In genomic region chr11:1260023-1260501, GRCh38 we compare ENCODE assay signal across 9 cellular contexts. TPM values are rescaled to one million over a fixed set of nuclear protein-coding genes. Genes with fewer than 3 reads are reported as not detected.
DNase-seq lines count a peak whose midpoint lies in the region; ATAC-seq, FAIRE-seq and TF ChIP-seq lines count a peak whose summit lies in the region.
"Had no signal": no experiment of that assay in that cellular context is flagged by ENCODE, and none has a peak within 500 bp of the region (broad histone marks: within the 10 kb centered on the region; RNA-seq: fewer than 3 reads in every experiment).

No MANE protein-coding gene starts in this region.

- no peak for TF ChIP-seq EP300 in H1 (IDR thresholded peaks at IDR 0.05; ENCODE audit: borderline replicate concordance in 1 of 2, low read depth in 2 of 2, low read length in 2 of 2)

- H3K9ac ChIP-seq in H1 (replicated peaks in 1 of 4; ENCODE audit: extremely low read depth in 1 of 4, low read depth in 3 of 4, low read length in 3 of 4) = no peak overlapping the region

- H2BK12ac ChIP-seq in H1 (ENCODE audit: low read depth, low read length) = 0 out of 2 replicates have a peak overlapping the region, but pooled peaks have one; percentile 7

- H4K20me1 ChIP-seq in H1 (replicated peaks in 1 of 2; ENCODE audit: control insufficient read depth in 1 of 2, insufficient read depth in 2 of 2, low read length in 2 of 2) = no peaks in the 10 kb centered on the region

- no peak overlapping the region for H2BK120ac ChIP-seq in H1 (replicated peaks; ENCODE audit: low read depth, low read length)

- CTCF ChIA-PET in H1 (lab: Charles Lee; ENCODE audit: partially characterized antibody) = no interaction called here

- H4K8ac ChIP-seq in H1 (ENCODE audit: extremely low read depth, insufficient read depth, low read length) = peak overlapping the region; percentile 79; the same call in 1 of the 2 replicates

- TF ChIP-seq CTCF in H1 (IDR thresholded peaks at IDR 0.05; ENCODE audit: control extremely low read depth in 1 of 3, insufficient read depth in 1 of 3, low read depth in 1 of 3, low read length in 3 of 3) (no peak), tibial artery (IDR thresholded peaks at IDR 0.05) (no peak)

- no peak overlapping the region for H2AK5ac ChIP-seq in H1 (ENCODE audit: low read depth, low read length)

- DNase-seq in HCEC 1CT (peak; percentile 30), H1 (ENCODE audit: low read depth in 1 of 2, low spot score in 2 of 2) (no peak), tibial artery (no peak), NCI-H1694 (lab: John Stamatoyannopoulos, UW) (no peak)
- DNase-seq in stimulated activated CD4-positive, alpha-beta T cell treated with anti-CD3 and anti-CD28 coated beads, Interleukin-4, amount 100 ng/mL, for 1 hour = peak; percentile 42

- H3K56ac ChIP-seq in H1 (replicated peaks; ENCODE audit: insufficient read length, low read depth, low read length) = no peak overlapping the region

- H3K9me3 ChIP-seq in H1 (ENCODE audit: insufficient read depth in 2 of 2, low read depth in 1 of 2, low read length in 1 of 2) = no peaks in the 10 kb centered on the region
- no peaks in the 10 kb centered on the region for H3K9me3 ChIP-seq in tibial artery

- no peak overlapping the region for H2BK20ac ChIP-seq in H1 (ENCODE audit: low read length)

- FAIRE-seq in H1 (lab: Jason Lieb, UNC) = no peak

- H2BK5ac ChIP-seq in H1 (ENCODE audit: low read depth, low read length) = no peak overlapping the region

- no peak overlapping the region for H4K5ac ChIP-seq in H1 (ENCODE audit: insufficient read length, low read depth, low read length)

- H3K4me3 ChIP-seq in H1 (ENCODE audit: extremely low read depth in 1 of 4, insufficient read depth in 2 of 4, low read depth in 3 of 4, low read length in 4 of 4) = no peak overlapping the region
- H3K4me3 ChIP-seq in tibial artery = no peak overlapping the region

- H4K91ac ChIP-seq in H1 (replicated peaks; ENCODE audit: insufficient read length, low read length) = no peak overlapping the region

- no peak overlapping the region for H3K4ac ChIP-seq in H1 (replicated peaks; ENCODE audit: insufficient read length, low read depth, low read length)

- WGBS in H1 (ENCODE audit: extremely low coverage in 1 of 2, insufficient coverage in 1 of 2, insufficient read length in 1 of 2, insufficient replicate concordance in 2 of 2, low coverage in 1 of 2, low lambda C conversion rate in 2 of 2, missing lambda C conversion rate in 1 of 2), 2 experiments = 91% methylated on average over 9 of the region's 10 CpGs; no CpG with 5 or more reads in 1 of the 2 experiments

- no peak overlapping the region for H3K18ac ChIP-seq in H1 (ENCODE audit: extremely low read depth, low read length)

- TF ChIP-seq POLR2A in H1 (IDR thresholded peaks at IDR 0.05; ENCODE audit: control extremely low read depth in 1 of 2, low read depth in 2 of 2, low read length in 2 of 2) = no peak

- no peaks in the 10 kb centered on the region for H3K27me3 ChIP-seq in H1 (replicated peaks in 1 of 4; ENCODE audit: control insufficient read depth in 3 of 4, extremely low read depth in 1 of 4, insufficient read depth in 3 of 4, low read length in 3 of 4)
- peaks cover 0 to 10% of the 10 kb centered on the region in 2 donors for H3K27me3 ChIP-seq in tibial artery

- H3K4me2 ChIP-seq in H1 (ENCODE audit: insufficient read depth in 1 of 2, low read depth in 2 of 2, low read length in 2 of 2) = no peak overlapping the region

- no peak overlapping the region for H3K27ac ChIP-seq in H1 (ENCODE audit: low read depth, low read length)
- H3K27ac ChIP-seq in tibial artery = no peak overlapping the region

- TF ChIP-seq RAD21 in H1 (IDR thresholded peaks at IDR 0.05 in 1 of 2, conservative IDR thresholded peaks at IDR 0.05 in 1 of 2; ENCODE audit: low read depth in 2 of 2, low read length in 2 of 2) = no peak

- H3K14ac ChIP-seq in H1 (ENCODE audit: insufficient read length) = no peak overlapping the region

- intact Hi-C loops in tibial artery (cut with DNase I; ENCODE audit: low total_unique reads) = no loop called here

- no peak overlapping the region; the same call in 1 of the 2 replicates for H2BK15ac ChIP-seq in H1 (ENCODE audit: low read length)

- H3K36me3 ChIP-seq in H1 (ENCODE audit: control insufficient read depth in 2 of 4, insufficient read depth in 4 of 4, low read length in 3 of 4) (no peaks in the 10 kb centered on the region), tibial artery (no peaks in the 10 kb centered on the region)

- POLR2A ChIA-PET in H1 (lab: Charles Lee; ENCODE audit: partially characterized antibody) = interaction anchor here (1.1 kb wide), 1 partner anchor 185 kb away, joined by 3 read pairs; the partner anchor contains the start of gene MUC2

- peaks cover 0 to 14% (median 7%) of the 10 kb centered on the region in 4 experiments; a peak in 5 of 7 replicates for H3K4me1 ChIP-seq in H1 (replicated peaks in 1 of 4; ENCODE audit: control insufficient read depth in 3 of 4, insufficient read depth in 4 of 4, low read length in 3 of 4)
- peaks cover 0 to 16% (median 13%) of the 10 kb centered on the region in 4 donors for H3K4me1 ChIP-seq in tibial artery

- no peak overlapping the region for H2AFZ ChIP-seq in H1 (ENCODE audit: low read length)

- no peaks in the 10 kb centered on the region for H3K79me1 ChIP-seq in H1 (ENCODE audit: low read depth, low read length)

- no peaks in the 10 kb centered on the region for H3K79me2 ChIP-seq in H1 (ENCODE audit: control insufficient read depth in 1 of 2, insufficient read depth in 2 of 2, low read length in 2 of 2)

- H3K23ac ChIP-seq in H1 (ENCODE audit: insufficient read length) = no peak overlapping the region

- H3K23me2 ChIP-seq in H1 (ENCODE audit: low read depth, low read length) = no peaks in the 10 kb centered on the region; the same call in 1 of the 2 replicates

- ATAC-seq in SK-N-SH treated with all-trans-retinoic acid at 6 μM for 48 hours = peak; percentile 33
- no peak for ATAC-seq in GM18909 (IDR thresholded peaks at IDR 0.05; ENCODE audit: poor library complexity, unreplicated experiment)
- no peak for ATAC-seq in GM19455 (IDR thresholded peaks at IDR 0.05; ENCODE audit: unreplicated experiment)
- ATAC-seq: stimulated activated naive CD8-positive, alpha-beta T cell treated with anti-CD3 and anti-CD28 coated beads, Interleukin-15, amount 100 ng/mL, for 72 hours had no signal

TF ChIP-seq in SK-N-SH treated with all-trans-retinoic acid at 6 μM for 48 hours, 23 proteins besides CTCF, POLR2A, EP300 and RAD21 (continues in another document):
- TF ChIP-seq ISL1 (CRISPR knock-in tag; IDR thresholded peaks at IDR 0.05) = no peak

TF ChIP-seq in H1, 55 proteins besides CTCF, POLR2A, EP300 and RAD21 (continues in another document):
- TF ChIP-seq SIX5 (IDR thresholded peaks at IDR 0.05; ENCODE audit: low read depth, low read length) = no peak
- TF ChIP-seq KDM4A (IDR thresholded peaks at IDR 0.05; ENCODE audit: low read depth, low read length, severe bottlenecking) = no peak
- no peak for TF ChIP-seq ATF3 (IDR thresholded peaks at IDR 0.05; ENCODE audit: insufficient read depth, low read depth, low read length)
- TF ChIP-seq MAFK (IDR thresholded peaks at IDR 0.05; ENCODE audit: low read depth, low read length) = no peak
- TF ChIP-seq PHF8 (conservative IDR thresholded peaks at IDR 0.05; ENCODE audit: low read depth, low read length) = no peak
- TF ChIP-seq RBBP5 (IDR thresholded peaks at IDR 0.05; ENCODE audit: borderline replicate concordance, low read depth, low read length) = no peak

RNA-seq across cellular contexts. Expression of gene MUC5B, which starts 37.2 kb away (rescaled TPM):
- 0.02 and 0.31 TPM in 2 replicates for total RNA-seq in H1 (2021; fragmentation: NEBNext Ultra II Directional; extraction: Animal tissue kit (Norgen Biotek cat#: 25700))
- 0.03 and 0.44 TPM in 2 replicates for polyA plus RNA-seq in H1 (2011; rRNA removed)
- polyA plus RNA-seq in H1 (2011; cell fraction: cytosol; rRNA removed) = 0.03 TPM
- 0.10 TPM for polyA plus RNA-seq in H1 (2011; cell fraction: nucleus; rRNA removed)
- 0.01 to 0.09 TPM (median 0.03 TPM) in 4 replicates for polyA plus RNA-seq in H1 (2012, experiment 1 of 2)
- 0.01 TPM for polyA plus RNA-seq in H1 (2012, experiment 2 of 2)
- polyA plus RNA-seq in H1 (2013, experiment 1 of 2) = 0.02 TPM
- polyA plus RNA-seq in H1 (2013, experiment 2 of 2) = 0.02 TPM
- polyA minus RNA-seq in H1 (2011; rRNA and poly(A)+ RNA removed) = 0.02 and 0.03 TPM in 2 replicates
- polyA minus RNA-seq in H1 (2011; cell fraction: cytosol; rRNA and poly(A)+ RNA removed) = not detected
- polyA minus RNA-seq in H1 (2011; cell fraction: nucleus; rRNA and poly(A)+ RNA removed) = 0.10 TPM

RNA-seq across cellular contexts. Expression of gene TOLLIP, which starts 49.4 kb away (rescaled TPM):
- total RNA-seq in H1 (2021; fragmentation: NEBNext Ultra II Directional; extraction: Animal tissue kit (Norgen Biotek cat#: 25700)) = 23.7 and 28.1 TPM in 2 replicates
- polyA plus RNA-seq in H1 (2011; rRNA removed) = 34.7 and 43.8 TPM in 2 replicates
- polyA plus RNA-seq in H1 (2011; cell fraction: cytosol; rRNA removed) = 27.0 TPM
- polyA plus RNA-seq in H1 (2011; cell fraction: nucleus; rRNA removed) = 37.5 TPM
- polyA plus RNA-seq in H1 (2012, experiment 1 of 2) = 17.1 to 27.7 TPM (median 23.6 TPM) in 4 replicates
- polyA plus RNA-seq in H1 (2012, experiment 2 of 2) = 15.2 TPM
- 9.5 TPM for polyA plus RNA-seq in H1 (2013, experiment 1 of 2)
- 8.9 TPM for polyA plus RNA-seq in H1 (2013, experiment 2 of 2)
- 15.8 and 29.8 TPM in 2 replicates for polyA minus RNA-seq in H1 (2011; rRNA and poly(A)+ RNA removed)
- polyA minus RNA-seq in H1 (2011; cell fraction: cytosol; rRNA and poly(A)+ RNA removed) = 16.5 TPM
- 31.6 TPM for polyA minus RNA-seq in H1 (2011; cell fraction: nucleus; rRNA and poly(A)+ RNA removed)

Comparison
In these comparisons a context has a peak if more than half of its experiments do, and no peak if none do; other contexts are left out.
1. DNase-seq: peak in HCEC 1CT (single experiment) and stimulated activated CD4-positive, alpha-beta T cell treated with anti-CD3 and anti-CD28 coated beads, Interleukin-4, amount 100 ng/mL, for 1 hour (single experiment); none in H1 (0 of 2), tibial artery (0 of 2) and NCI-H1694 (single experiment).